In the genomic region with DNA sequence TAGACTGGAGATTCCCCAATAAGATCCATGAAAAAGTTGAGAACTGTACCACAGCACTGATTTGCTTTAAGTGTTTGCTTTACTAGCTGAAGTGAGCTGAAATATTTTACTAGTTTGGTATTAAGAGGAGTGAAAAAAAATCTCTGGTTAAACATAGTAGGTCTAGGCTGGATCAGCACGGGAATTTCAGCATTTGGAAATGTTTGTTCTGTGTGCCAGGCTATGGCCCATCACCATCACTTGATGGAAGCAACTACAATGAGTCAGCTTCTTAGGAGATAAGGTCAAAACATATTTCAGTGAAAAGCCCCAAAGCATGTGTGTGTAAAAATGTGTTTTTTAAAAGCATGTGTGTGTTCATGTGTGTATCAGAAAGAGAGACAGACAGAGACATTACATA, we compare ENCODE assay signal across 1 cellular context.
TF ChIP-seq lines count a peak whose summit lies in the region.

No MANE protein-coding gene starts in this region.

TF ChIP-seq in HEK293, 187 proteins besides CTCF, POLR2A, EP300 and RAD21 (continued from another document):
- TF ChIP-seq ZNF354C (tag by site-specific recombination; IDR thresholded peaks at IDR 0.05; ENCODE audit: borderline replicate concordance, low read depth) (no peak), SP3 (tag by site-specific recombination; IDR thresholded peaks at IDR 0.05) (no peak), ZEB2 (tag by site-specific recombination; IDR thresholded peaks at IDR 0.05) (no peak), ZNF664 (tag by site-specific recombination; IDR thresholded peaks at IDR 0.05) (no peak), ZNF10 (tag by site-specific recombination; IDR thresholded peaks at IDR 0.05) (no peak)
TF ChIP-seq in HEK293: peak in this region for 0.
